Comparison of ENCODE assay signal across 8 cellular contexts in genomic region chr15:90101130-90101968, GRCh38. TPM values are rescaled to one million over a fixed set of nuclear protein-coding genes. Genes with fewer than 3 reads are reported as not detected.
DNase-seq lines count a peak whose midpoint lies in the region; ATAC-seq and TF ChIP-seq lines count a peak whose summit lies in the region.

No MANE protein-coding gene starts in this region.

- no peaks in the 10 kb centered on the region for H3K9me3 ChIP-seq in CD4-positive, alpha-beta memory T cell (ENCODE audit: control insufficient read depth in 1 of 2, low read length in 2 of 2)
- H3K9me3 ChIP-seq in ascending aorta = no peaks in the 10 kb centered on the region
- H3K9me3 ChIP-seq in hepatocyte (ENCODE audit: low read depth) = no peaks in the 10 kb centered on the region
- H3K9me3 ChIP-seq in psoas muscle = no peaks in the 10 kb centered on the region

- H3K79me2 ChIP-seq in hepatocyte = peaks cover 60% of the 10 kb centered on the region

- H4K20me1 ChIP-seq in hepatocyte (ENCODE audit: insufficient read depth, poor library complexity, severe bottlenecking) = peaks cover 1% of the 10 kb centered on the region

- H3K4me2 ChIP-seq in hepatocyte = peak overlapping the region; percentile 87

- peak; percentile 8 for ATAC-seq in GM21723 (IDR thresholded peaks at IDR 0.05; ENCODE audit: unreplicated experiment)
- ATAC-seq in psoas muscle = peak; percentile 13 to 33 (median 28)
- no peak for ATAC-seq in GM21515 (IDR thresholded peaks at IDR 0.05; ENCODE audit: unreplicated experiment)
- ATAC-seq in GM21528 (IDR thresholded peaks at IDR 0.05; ENCODE audit: low FRiP score, unreplicated experiment) = no peak

- peaks cover 39 to 64% (median 56%) of the 10 kb centered on the region in 4 donors for H3K4me1 Mint-ChIP-seq in CD4-positive, alpha-beta memory T cell

- H3K36me3 Mint-ChIP-seq in CD4-positive, alpha-beta memory T cell = peaks cover 0 to 9% of the 10 kb centered on the region in 2 donors

- no peaks in the 10 kb centered on the region for H3K27me3 ChIP-seq in CD4-positive, alpha-beta memory T cell (ENCODE audit: insufficient read depth, low read length)
- H3K27me3 ChIP-seq in ascending aorta (no peaks in the 10 kb centered on the region), hepatocyte (no peaks in the 10 kb centered on the region), psoas muscle (ENCODE audit: insufficient read depth in 3 of 3, low read length in 2 of 3) (no peaks in the 10 kb centered on the region)

- H3K4me3 Mint-ChIP-seq in CD4-positive, alpha-beta memory T cell = peak overlapping the region; percentile 85 to 97 (median 90)

- peak overlapping the region; percentile 78 for H2AFZ ChIP-seq in hepatocyte

- H3K36me3 ChIP-seq in CD4-positive, alpha-beta memory T cell (ENCODE audit: insufficient read depth, low read length) = no peaks in the 10 kb centered on the region
- H3K36me3 ChIP-seq in ascending aorta = no peaks in the 10 kb centered on the region
- H3K36me3 ChIP-seq in hepatocyte (replicated peaks; ENCODE audit: insufficient read depth, low read depth) = no peaks in the 10 kb centered on the region
- H3K36me3 ChIP-seq in psoas muscle (ENCODE audit: insufficient read depth in 1 of 2, low read depth in 1 of 2) = no peaks in the 10 kb centered on the region

- CTCF ChIA-PET in CD4-positive, alpha-beta memory T cell (lab: Charles Lee; ENCODE audit: partially characterized antibody) = interaction anchor here (1.4 kb wide), 1 partner anchor 227 kb away, joined by 3 read pairs; no protein-coding TSS in a partner anchor

- peak overlapping the region; percentile 47 to 70 for H3K4me3 ChIP-seq in CD4-positive, alpha-beta memory T cell (ENCODE audit: low read length in 2 of 2)
- peak overlapping the region; percentile 86 to 91 for H3K4me3 ChIP-seq in ascending aorta
- peak overlapping the region; percentile 92 for H3K4me3 ChIP-seq in hepatocyte
- H3K4me3 ChIP-seq in psoas muscle = peak overlapping the region; percentile 95

- peak overlapping the region; percentile 86 to 100 (median 98) for H3K27ac Mint-ChIP-seq in CD4-positive, alpha-beta memory T cell

- H3K9me3 Mint-ChIP-seq in CD4-positive, alpha-beta memory T cell = peaks cover 0 to 2% (median 0%) of the 10 kb centered on the region in 8 donors

- H3K9me2 ChIP-seq in hepatocyte (replicated peaks; ENCODE audit: insufficient read depth) = no peaks in the 10 kb centered on the region

- WGBS in hepatocyte (ENCODE audit: low lambda C conversion rate, missing lambda C conversion rate) = 23% methylated on average over 18 of the region's 40 CpGs
- 3 to 6% (median 5%) methylated on average over 35 to 40 of the region's 40 CpGs for WGBS in psoas muscle, 3 donors

- intact Hi-C loops in CD4-positive, alpha-beta memory T cell (cut with micrococcal nuclease) = loop anchor here (5.0 kb wide), 1 partner anchor 131 kb away; the partner anchor contains the start of genes CIB1 and GDPGP1
- intact Hi-C loops in ascending aorta (cut with DNase I) = loop anchor here (10.0 kb wide), 1 partner anchor 437 kb away; no protein-coding TSS in a partner anchor
- intact Hi-C loops in psoas muscle (cut with DNase I) = no loop called here

- TF ChIP-seq CTCF in ascending aorta (IDR thresholded peaks at IDR 0.05) = no peak
- TF ChIP-seq CTCF in hepatocyte (IDR thresholded peaks at IDR 0.05; ENCODE audit: poor library complexity) = no peak
- TF ChIP-seq CTCF in psoas muscle (IDR thresholded peaks at IDR 0.05) = no peak

- H3K4me1 ChIP-seq in CD4-positive, alpha-beta memory T cell (ENCODE audit: insufficient read depth, low read length) = peaks cover 56% of the 10 kb centered on the region
- peaks cover 14 to 30% of the 10 kb centered on the region in 2 donors for H3K4me1 ChIP-seq in ascending aorta
- peaks cover 32% of the 10 kb centered on the region for H3K4me1 ChIP-seq in hepatocyte (ENCODE audit: insufficient read depth)
- peaks cover 73% of the 10 kb centered on the region for H3K4me1 ChIP-seq in psoas muscle

- POLR2A ChIA-PET in CD4-positive, alpha-beta memory T cell (lab: Charles Lee; ENCODE audit: partially characterized antibody) = interaction anchor here (0.5 to 3.4 kb wide), 12 partner anchors 16 to 307 kb away, joined by 3 to 27 read pairs (median 4); partner anchors contain the start of genes AP3S2, CIB1, GDPGP1 and NGRN

- DNase-seq in CD4-positive, alpha-beta memory T cell = peak in 2 of 5 donors; percentile 32 to 53
- peak; percentile 68 to 80 for DNase-seq in NOMO-1 (lab: John Stamatoyannopoulos, UW; ENCODE audit: unreplicated experiment in 2 of 2)
- peak in 1 of 2 donors; percentile 74 for DNase-seq in ascending aorta (ENCODE audit: low spot score in 2 of 2)
- DNase-seq in hepatocyte (ENCODE audit: low spot score) = peak; percentile 58
- peak; percentile 46 to 73 for DNase-seq in psoas muscle

- peaks cover 0 to 1% of the 10 kb centered on the region in 2 donors for H3K27me3 Mint-ChIP-seq in CD4-positive, alpha-beta memory T cell

- H3K27ac ChIP-seq in CD4-positive, alpha-beta memory T cell (ENCODE audit: low read depth, low read length) = peak overlapping the region; percentile 65
- H3K27ac ChIP-seq in ascending aorta (peak overlapping the region; percentile 88 to 92), hepatocyte (peak overlapping the region; percentile 91), psoas muscle (peak overlapping the region; percentile 100)

RNA-seq across cellular contexts. Expression of gene IDH2, which starts 0.9 kb away (rescaled TPM):
- total RNA-seq in CD4-positive, alpha-beta memory T cell = 10 to 100 TPM; 41.2 to 43.6 TPM
- 100 to 1,000 TPM; 106 to 139 TPM for polyA plus RNA-seq in CD4-positive, alpha-beta memory T cell
- total RNA-seq in ascending aorta (49.7 TPM), hepatocyte (157 and 163 TPM in 2 replicates), psoas muscle (100 to 1,000 TPM; 513 to 926 (median 752) TPM)
- polyA plus RNA-seq in hepatocyte (310 and 327 TPM in 2 replicates), psoas muscle (100 to 1,000 TPM; 365 to 759 (median 405) TPM)

Comparison
In these comparisons a context has a peak if more than half of its experiments do, and no peak if none do; other contexts are left out.
1. ATAC-seq: peak in GM21723 (single experiment) and psoas muscle (4 of 4); none in GM21515 (single experiment) and GM21528 (single experiment).
2. intact Hi-C loops: an anchor here in CD4-positive, alpha-beta memory T cell (5.0 kb wide) and ascending aorta (10.0 kb wide); none called in psoas muscle.
3. Peak in every context shown above with its lines, with median percentiles within 50 percentile points of each other: H3K27ac ChIP-seq and H3K4me3 ChIP-seq.